Comparison of ENCODE assay signal across 10 cellular contexts in genomic region chr4:99861120-99861905, GRCh38. TPM values are rescaled to one million over a fixed set of nuclear protein-coding genes. Genes with fewer than 3 reads are reported as not detected.
DNase-seq lines count a peak whose midpoint lies in the region; ATAC-seq and TF ChIP-seq lines count a peak whose summit lies in the region.
"Had no signal": no experiment of that assay in that cellular context is flagged by ENCODE, and none has a peak within 500 bp of the region (broad histone marks: within the 10 kb centered on the region; RNA-seq: fewer than 3 reads in every experiment).

No MANE protein-coding gene starts in this region.

- no peak overlapping the region for H3K4me3 ChIP-seq in stomach

- CTCF ChIA-PET in activated CD8-positive, alpha-beta T cell treated with anti-CD3 and anti-CD28 coated beads for 36 hours (lab: Charles Lee): interaction anchor here (1.1 to 2.0 kb wide), 4 partner anchors 12 to 54 kb away, joined by 3 to 4 read pairs (median 4); no protein-coding TSS in a partner anchor

- intact Hi-C loops in activated CD8-positive, alpha-beta T cell treated with anti-CD3 and anti-CD28 coated beads for 36 hours (cut with micrococcal nuclease): no loop called here
- intact Hi-C loops in stomach (cut with DNase I; ENCODE audit: low total_unique reads): no loop called here

- DNase-seq in DMS53 (lab: John Stamatoyannopoulos, UW): peak; percentile 84
- DNase-seq in activated CD8-positive, alpha-beta T cell treated with anti-CD3 and anti-CD28 coated beads for 36 hours: peak; percentile 43
- DNase-seq in MV-4-11 (lab: John Stamatoyannopoulos, UW): no peak
- no peak for DNase-seq in stomach
- no peak for DNase-seq in activated gamma-delta T cell (lab: John Stamatoyannopoulos, UW)
- DNase-seq: NCI-H446 had no signal

- 34 to 56% (median 48%) methylated on average over 5 of the region's 5 CpGs for WGBS in stomach, 5 donors

- ATAC-seq in GM19351 (IDR thresholded peaks at IDR 0.05; ENCODE audit: unreplicated experiment) (peak; percentile 67), HG03457 (IDR thresholded peaks at IDR 0.05; ENCODE audit: unreplicated experiment) (peak; percentile 49), GM21526 (IDR thresholded peaks at IDR 0.05; ENCODE audit: low FRiP score, unreplicated experiment) (no peak)
- peak; percentile 80 for ATAC-seq in activated CD8-positive, alpha-beta T cell treated with anti-CD3 and anti-CD28 coated beads for 36 hours

- no peaks in the 10 kb centered on the region for H3K4me1 ChIP-seq in stomach

- peak overlapping the region in 1 of 5 donors; percentile 10 for H3K27ac ChIP-seq in stomach
- H3K27ac ChIP-seq: VCaP had no signal

- no peak for TF ChIP-seq CTCF in activated CD8-positive, alpha-beta T cell treated with anti-CD3 and anti-CD28 coated beads for 36 hours (IDR thresholded peaks at IDR 0.05)
- no peak for TF ChIP-seq CTCF in stomach (IDR thresholded peaks at IDR 0.05)

- no peaks in the 10 kb centered on the region for H3K9me3 ChIP-seq in stomach

- H3K27me3 Mint-ChIP-seq in activated CD8-positive, alpha-beta T cell treated with anti-CD3 and anti-CD28 coated beads for 36 hours: no peaks in the 10 kb centered on the region

- no peaks in the 10 kb centered on the region for H3K9me3 Mint-ChIP-seq in activated CD8-positive, alpha-beta T cell treated with anti-CD3 and anti-CD28 coated beads for 36 hours

- TF ChIP-seq EP300 in stomach (IDR thresholded peaks at IDR 0.05): no peak

- H3K27ac Mint-ChIP-seq in activated CD8-positive, alpha-beta T cell treated with anti-CD3 and anti-CD28 coated beads for 36 hours: peak overlapping the region; percentile 66

- peaks cover 19% of the 10 kb centered on the region for H3K36me3 Mint-ChIP-seq in activated CD8-positive, alpha-beta T cell treated with anti-CD3 and anti-CD28 coated beads for 36 hours (ENCODE audit: low read depth)

- peaks cover 0 to 4% (median 0%) of the 10 kb centered on the region in 4 donors for H3K36me3 ChIP-seq in stomach

- TF ChIP-seq POLR2A in stomach (IDR thresholded peaks at IDR 0.05): no peak

- POLR2A ChIA-PET in activated CD8-positive, alpha-beta T cell treated with anti-CD3 and anti-CD28 coated beads for 36 hours (lab: Charles Lee): interaction anchor here (1.3 kb wide), 1 partner anchor 11 kb away, joined by 8 read pairs; no protein-coding TSS in a partner anchor

- H3K4me1 Mint-ChIP-seq in activated CD8-positive, alpha-beta T cell treated with anti-CD3 and anti-CD28 coated beads for 36 hours (ENCODE audit: low read depth): peaks cover 24% of the 10 kb centered on the region

- no peak overlapping the region for H3K4me3 Mint-ChIP-seq in activated CD8-positive, alpha-beta T cell treated with anti-CD3 and anti-CD28 coated beads for 36 hours

- no peaks in the 10 kb centered on the region for H3K27me3 ChIP-seq in stomach

RNA-seq across cellular contexts. Expression of gene LAMTOR3, which starts 32.9 kb away (rescaled TPM):
- 10 to 100 TPM; 23.2 to 23.5 TPM for total RNA-seq in activated CD8-positive, alpha-beta T cell treated with anti-CD3 and anti-CD28 coated beads for 36 hours
- 10 to 100 TPM in 3 of 5 donors, 1 to 10 TPM in 2; 1.7 to 48.7 (median 10.7) TPM for total RNA-seq in stomach
- 10 to 100 TPM; 52.0 to 88.4 (median 60.8) TPM for polyA plus RNA-seq in stomach

RNA-seq across cellular contexts. Expression of gene DAPP1, which starts 44.7 kb away (rescaled TPM):
- 10 to 100 TPM; 11.7 to 12.3 TPM for total RNA-seq in activated CD8-positive, alpha-beta T cell treated with anti-CD3 and anti-CD28 coated beads for 36 hours
- total RNA-seq in stomach: 10 to 100 TPM in 3 of 5 donors, 1 to 10 TPM in 1, under 1 TPM in 1; 0.45 to 72.4 (median 13.4) TPM
- 1 to 10 TPM; 1.6 to 8.2 (median 7.2) TPM for polyA plus RNA-seq in stomach

Comparison
In these comparisons a context has a peak if more than half of its experiments do, and no peak if none do; other contexts are left out.
1. DNase-seq: peak in DMS53 (single experiment) and activated CD8-positive, alpha-beta T cell treated with anti-CD3 and anti-CD28 coated beads for 36 hours (single experiment); none in MV-4-11 (single experiment), stomach (single experiment) and activated gamma-delta T cell (single experiment).